8 cellular contexts compared by ENCODE assay signal in the genomic region with DNA sequence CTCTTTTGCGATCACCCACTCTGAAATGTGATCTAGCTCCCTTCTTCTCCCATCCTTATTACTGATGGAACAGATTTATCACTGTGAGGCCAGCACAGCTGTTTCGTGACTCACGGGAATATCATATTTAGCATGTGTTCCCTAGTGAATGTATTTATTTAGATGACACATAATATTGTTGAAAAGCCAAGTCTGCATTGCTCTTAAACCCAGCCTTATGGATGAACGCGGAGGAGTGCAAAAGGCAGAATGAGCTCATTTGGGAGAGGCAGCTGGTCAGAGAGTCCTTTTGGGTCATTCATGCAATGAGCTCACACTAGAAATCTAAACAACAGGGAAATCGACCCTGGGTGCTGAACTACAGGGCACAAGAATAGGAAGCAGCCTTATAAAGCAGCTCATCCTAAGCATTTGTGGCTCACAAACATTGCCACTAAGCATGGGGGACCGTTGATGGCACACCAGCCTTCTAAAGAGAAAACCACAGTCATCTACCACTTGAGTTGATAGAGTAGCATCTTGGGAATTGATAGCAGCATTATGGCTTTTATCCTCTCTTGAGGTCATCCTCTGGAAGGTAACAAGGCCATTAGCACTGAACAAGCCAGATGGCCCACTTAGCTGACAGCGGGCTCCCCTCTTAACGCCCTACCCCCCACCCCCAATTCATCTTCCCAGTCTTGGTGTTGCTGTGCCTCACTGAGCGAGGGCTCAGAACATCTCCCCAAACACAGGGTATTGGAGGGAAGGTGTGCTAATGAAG. TPM values are rescaled to one million over a fixed set of nuclear protein-coding genes. Genes with fewer than 3 reads are reported as not detected.
DNase-seq lines count a peak whose midpoint lies in the region; ATAC-seq lines count a peak whose summit lies in the region.
"Had no signal": no experiment of that assay in that cellular context is flagged by ENCODE, and none has a peak within 500 bp of the region (broad histone marks: within the 10 kb centered on the region; RNA-seq: fewer than 3 reads in every experiment).

No MANE protein-coding gene starts in this region.

- peak; percentile 100 for DNase-seq in LHCN-M2 (ENCODE audit: low read depth)
- DNase-seq in NCI-H748 (lab: John Stamatoyannopoulos, UW; ENCODE audit: unreplicated experiment) = peak; percentile 85
- DNase-seq in fibroblast of gingiva (ENCODE audit: low read depth) = peak; percentile 93
- peak; percentile 46 for DNase-seq in superior temporal gyrus (ENCODE audit: extremely low spot score)
- no peak for DNase-seq in SIG-M5 (lab: John Stamatoyannopoulos, UW)
- no peak for DNase-seq in stimulated activated CD4-positive, alpha-beta T cell treated with anti-CD3 and anti-CD28 coated beads, Interleukin-4, amount 100 ng/mL, for 24 hours
- DNase-seq in right cardiac atrium = no peak
- DNase-seq: stimulated activated CD4-positive, alpha-beta T cell treated with anti-CD3 and anti-CD28 coated beads, Interleukin-4, amount 100 ng/mL, for 4 hours had no signal

- intact Hi-C loops in right cardiac atrium (cut with DNase I) = no loop called here

- no peak overlapping the region for H3K27ac ChIP-seq in right cardiac atrium (ENCODE audit: low read length)

- ATAC-seq in right cardiac atrium = no peak

- H3K27me3 ChIP-seq in right cardiac atrium (ENCODE audit: control insufficient read depth, insufficient read depth) = no peaks in the 10 kb centered on the region

- WGBS in right cardiac atrium = 49% methylated on average over 10 of the region's 10 CpGs

- H3K4me3 ChIP-seq in right cardiac atrium (ENCODE audit: low read length) = no peak overlapping the region

- no peaks in the 10 kb centered on the region for H3K9me3 ChIP-seq in right cardiac atrium (ENCODE audit: control insufficient read depth, low read length)

- no peaks in the 10 kb centered on the region for H3K4me1 ChIP-seq in right cardiac atrium (ENCODE audit: control insufficient read depth, insufficient read depth, low read length)

RNA-seq across cellular contexts. Expression of a gene that starts 32.9 kb away (rescaled TPM):
- total RNA-seq in LHCN-M2 (2014; rRNA removed) = 7.2 and 8.3 TPM in 2 replicates
- polyA plus RNA-seq in LHCN-M2 (2012) = 6.1 TPM
- total RNA-seq in right cardiac atrium = 1 to 10 TPM in 3 of 4 donors, under 1 TPM in 1; 0.97 to 3.2 (median 2.4) TPM
- 1.5 TPM for polyA plus RNA-seq in right cardiac atrium

Comparison
In these comparisons a context has a peak if more than half of its experiments do, and no peak if none do; other contexts are left out.
1. DNase-seq: peak in LHCN-M2 (single experiment), NCI-H748 (single experiment), fibroblast of gingiva (single experiment) and superior temporal gyrus (single experiment); none in SIG-M5 (single experiment), stimulated activated CD4-positive, alpha-beta T cell treated with anti-CD3 and anti-CD28 coated beads, Interleukin-4, amount 100 ng/mL, for 24 hours (single experiment) and right cardiac atrium (0 of 3).